9 cellular contexts compared by ENCODE assay signal in the genomic region with DNA sequence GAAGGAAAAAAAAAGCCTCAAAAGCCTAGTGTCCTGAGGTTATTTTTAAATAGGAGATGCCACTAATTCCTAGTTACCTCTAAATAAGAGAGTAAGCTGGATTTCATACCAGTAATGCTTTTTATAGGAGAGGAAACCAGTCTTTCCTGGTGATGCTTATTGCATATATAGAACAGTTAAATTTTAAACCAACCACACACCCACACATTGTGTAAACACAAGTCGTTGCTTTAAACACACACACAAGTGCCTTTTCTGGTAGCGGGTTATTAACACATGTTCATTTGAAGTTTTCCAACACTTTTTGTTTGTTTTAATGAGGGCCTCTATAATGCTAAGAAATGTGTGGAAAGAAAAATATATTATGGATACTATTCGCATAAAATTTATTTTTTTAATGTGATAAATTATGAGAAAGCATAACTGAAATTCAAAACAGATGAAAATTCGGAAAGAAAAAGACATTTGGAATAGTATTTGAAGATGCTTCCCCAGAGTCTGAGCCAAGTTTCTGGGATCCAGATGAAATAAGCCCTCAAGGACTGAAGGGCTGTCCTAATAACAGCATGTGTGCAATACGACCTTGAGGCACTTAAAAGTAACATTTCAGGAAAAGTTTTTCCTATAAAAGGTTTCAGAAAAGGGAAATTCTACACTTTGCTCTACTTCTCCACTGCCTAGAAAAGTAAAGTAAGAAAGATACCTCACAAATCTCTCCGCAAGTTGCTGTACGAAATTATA. TPM values are rescaled to one million over a fixed set of nuclear protein-coding genes. Genes with fewer than 3 reads are reported as not detected.
DNase-seq lines count a peak whose midpoint lies in the region; ATAC-seq and TF ChIP-seq lines count a peak whose summit lies in the region.
"Had no signal": no experiment of that assay in that cellular context is flagged by ENCODE, and none has a peak within 500 bp of the region (broad histone marks: within the 10 kb centered on the region; RNA-seq: fewer than 3 reads in every experiment).

No MANE protein-coding gene starts in this region.

- no peak for TF ChIP-seq POLR2A in stomach (IDR thresholded peaks at IDR 0.05)

- no peak for TF ChIP-seq CTCF in stomach (IDR thresholded peaks at IDR 0.05)

- intact Hi-C loops in activated T-helper 2 cell treated with anti-CD3 and anti-CD28 coated beads, Interferon-gamma antibody, Interleukin-2, Interleukin-4, amounts not matched to agents 10 μg/mL and 5 μg/mL and 100 μg/mL, durations not matched to agents 14 hours and 24 hours and 36 hours (cut with micrococcal nuclease): loop anchor here (1.0 to 10.0 kb wide), 7 partner anchors 13 to 1416 kb away; no protein-coding TSS in a partner anchor
- intact Hi-C loops in stomach (cut with DNase I; ENCODE audit: low total_unique reads): no loop called here

- H3K9me3 Mint-ChIP-seq in activated T-helper 2 cell treated with anti-CD3 and anti-CD28 coated beads, Interferon-gamma antibody, Interleukin-2, Interleukin-4, amounts not matched to agents 10 μg/mL and 5 μg/mL and 100 μg/mL, durations not matched to agents 14 hours and 24 hours and 36 hours: no peaks in the 10 kb centered on the region

- H3K27me3 ChIP-seq in stomach: no peaks in the 10 kb centered on the region

- peak overlapping the region; percentile 77 to 89 (median 81) for H3K4me3 ChIP-seq in stomach

- peak overlapping the region; percentile 87 for H3K4me3 Mint-ChIP-seq in activated T-helper 2 cell treated with anti-CD3 and anti-CD28 coated beads, Interferon-gamma antibody, Interleukin-2, Interleukin-4, amounts not matched to agents 10 μg/mL and 5 μg/mL and 100 μg/mL, durations not matched to agents 14 hours and 24 hours and 36 hours (ENCODE audit: low read depth)

- peaks cover 0 to 32% (median 28%) of the 10 kb centered on the region in 4 donors for H3K36me3 ChIP-seq in stomach

- H3K9me3 ChIP-seq in stomach: no peaks in the 10 kb centered on the region

- DNase-seq in NCI-H748 (lab: John Stamatoyannopoulos, UW; ENCODE audit: unreplicated experiment) (peak; percentile 3), NCI-H748 treated with DMSO at 0.1 percent for 48 hours (lab: John Stamatoyannopoulos, UW) (no peak), iris pigment epithelial cell (ENCODE audit: low read depth) (peak; percentile 34), stomach (no peak), retina (no peak)
- no peak for DNase-seq in activated T-helper 2 cell treated with anti-CD3 and anti-CD28 coated beads, Interferon-gamma antibody, Interleukin-2, Interleukin-4, amounts not matched to agents 10 μg/mL and 5 μg/mL and 100 μg/mL, durations not matched to agents 14 hours and 24 hours and 36 hours (ENCODE audit: low spot score)
- DNase-seq: cortex of kidney had no signal

- 25 to 39% (median 27%) methylated on average over 7 of the region's 7 CpGs for WGBS in stomach, 5 donors

- peaks cover 5 to 67% (median 40%) of the 10 kb centered on the region in 4 donors for H3K4me1 ChIP-seq in stomach

- no peak for TF ChIP-seq EP300 in stomach (IDR thresholded peaks at IDR 0.05)

- ATAC-seq in GM18907 (IDR thresholded peaks at IDR 0.05; ENCODE audit: unreplicated experiment): no peak
- no peak for ATAC-seq in GM21423 (IDR thresholded peaks at IDR 0.05; ENCODE audit: unreplicated experiment)

- peaks cover 2% of the 10 kb centered on the region for H3K27me3 Mint-ChIP-seq in activated T-helper 2 cell treated with anti-CD3 and anti-CD28 coated beads, Interferon-gamma antibody, Interleukin-2, Interleukin-4, amounts not matched to agents 10 μg/mL and 5 μg/mL and 100 μg/mL, durations not matched to agents 14 hours and 24 hours and 36 hours (ENCODE audit: low read depth)

- peak overlapping the region in 4 of 5 donors; percentile 84 to 94 (median 91) for H3K27ac ChIP-seq in stomach

- H3K4me1 Mint-ChIP-seq in activated T-helper 2 cell treated with anti-CD3 and anti-CD28 coated beads, Interferon-gamma antibody, Interleukin-2, Interleukin-4, amounts not matched to agents 10 μg/mL and 5 μg/mL and 100 μg/mL, durations not matched to agents 14 hours and 24 hours and 36 hours (ENCODE audit: low read depth): peaks cover 66% of the 10 kb centered on the region

- H3K27ac Mint-ChIP-seq in activated T-helper 2 cell treated with anti-CD3 and anti-CD28 coated beads, Interferon-gamma antibody, Interleukin-2, Interleukin-4, amounts not matched to agents 10 μg/mL and 5 μg/mL and 100 μg/mL, durations not matched to agents 14 hours and 24 hours and 36 hours: peak overlapping the region; percentile 33

- H3K36me3 Mint-ChIP-seq in activated T-helper 2 cell treated with anti-CD3 and anti-CD28 coated beads, Interferon-gamma antibody, Interleukin-2, Interleukin-4, amounts not matched to agents 10 μg/mL and 5 μg/mL and 100 μg/mL, durations not matched to agents 14 hours and 24 hours and 36 hours (ENCODE audit: low read depth): peaks cover 42% of the 10 kb centered on the region

RNA-seq across cellular contexts. Expression of gene ANTXR2, which starts 2.0 kb away (rescaled TPM):
- total RNA-seq in activated T-helper 2 cell treated with anti-CD3 and anti-CD28 coated beads, Interferon-gamma antibody, Interleukin-2, Interleukin-4, amounts not matched to agents 10 μg/mL and 5 μg/mL and 100 μg/mL, durations not matched to agents 14 hours and 24 hours and 36 hours: 3.2 and 3.6 TPM in 2 replicates
- total RNA-seq in stomach: 100 to 1,000 TPM in 2 of 5 donors, 10 to 100 TPM in 3; 30.3 to 116 (median 69.2) TPM
- polyA plus RNA-seq in stomach: 10 to 100 TPM in 2 of 3 donors, 1 to 10 TPM in 1; 8.3 to 19.0 (median 10.5) TPM

Comparison
In these comparisons a context has a peak if more than half of its experiments do, and no peak if none do; other contexts are left out.
1. DNase-seq: peak in NCI-H748 (single experiment) and iris pigment epithelial cell (single experiment); none in NCI-H748 treated with DMSO at 0.1 percent for 48 hours (single experiment), activated T-helper 2 cell treated with anti-CD3 and anti-CD28 coated beads, Interferon-gamma antibody, Interleukin-2, Interleukin-4, amounts not matched to agents 10 μg/mL and 5 μg/mL and 100 μg/mL, durations not matched to agents 14 hours and 24 hours and 36 hours (single experiment), stomach (single experiment) and retina (single experiment).